In the genomic region with DNA sequence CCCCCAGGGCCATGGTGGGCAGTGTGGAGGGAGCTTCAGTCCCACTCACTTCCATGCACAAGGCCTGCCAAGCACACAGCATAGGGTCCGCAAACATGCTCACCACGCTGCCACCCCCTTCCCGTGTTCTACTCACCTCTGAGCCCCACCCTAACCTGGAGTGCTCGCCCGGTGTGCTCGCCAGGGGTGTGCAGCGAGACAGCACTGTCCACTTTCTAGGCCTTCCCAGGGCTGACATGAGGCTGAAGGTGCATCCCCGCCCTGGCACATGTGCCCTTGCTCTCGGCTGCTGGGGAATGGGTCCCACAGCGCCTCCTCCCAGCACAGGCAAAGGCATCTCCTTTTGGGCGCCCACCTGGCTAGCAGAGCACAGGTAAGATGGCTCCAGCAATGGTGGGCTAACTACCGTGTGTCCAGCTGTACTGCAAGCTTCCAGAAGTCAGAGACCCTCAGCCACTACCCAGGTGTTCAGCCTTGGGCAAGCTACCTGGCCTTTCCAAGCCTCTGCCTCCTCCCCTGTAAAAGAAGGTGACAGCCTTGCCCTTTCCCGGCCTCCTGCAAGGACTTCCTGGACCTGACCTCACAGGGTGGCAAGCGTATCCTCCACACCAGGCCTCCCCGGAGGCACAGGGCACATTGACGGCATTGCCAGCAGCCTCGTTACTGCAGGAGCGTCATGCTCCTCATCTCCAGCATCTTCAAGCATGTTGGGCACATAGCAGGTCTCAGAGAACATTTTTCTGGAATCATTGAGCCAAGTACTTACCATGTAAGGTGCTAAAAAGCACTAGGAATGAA, we compare ENCODE assay signal across 21 cellular contexts.
"Had no signal": no experiment of that assay in that cellular context is flagged by ENCODE, and none has a peak within 500 bp of the region (broad histone marks: within the 10 kb centered on the region; RNA-seq: fewer than 3 reads in every experiment).

No MANE protein-coding gene starts in this region.

- H3K27ac ChIP-seq: colonic mucosa, esophagus squamous epithelium, heart right ventricle, neural progenitor cell, prostate gland, stomach had no signal

- H3K36me3 ChIP-seq: colonic mucosa, esophagus squamous epithelium, heart right ventricle, neural progenitor cell, prostate gland, stomach, tibial artery had no signal

- H3K27me3 ChIP-seq: colonic mucosa, heart right ventricle, neural progenitor cell, tibial artery had no signal

- DNase-seq: colonic mucosa; dermis blood vessel endothelial cell; effector memory CD4-positive, alpha-beta T cell; esophagus squamous epithelium; foreskin melanocyte; glutamatergic neuron; heart right ventricle; mesenchymal stem cell; mucosa of descending colon; naive B cell; nucleus accumbens; stimulated activated CD4-positive, alpha-beta T cell treated with anti-CD3 and anti-CD28 coated beads, Interleukin-2, amount 100 ng/mL, for 24 hours; stimulated activated CD4-positive, alpha-beta T cell treated with anti-CD3 and anti-CD28 coated beads, Interleukin-4, amount 100 ng/mL, for 24 hours; stimulated activated naive CD4-positive, alpha-beta T cell treated with Interleukin-2 at 50 U/mL for 16 hours; stomach; tibial artery had no signal

- H3K4me1 ChIP-seq: neural progenitor cell, prostate gland had no signal

- ATAC-seq: heart right ventricle; mucosa of descending colon; natural killer cell treated with Interleukin-12 subunit alpha and Interleukin-12 subunit beta and Interleukin-15 and Interleukin-18, amount 100 ng/mL, for 72 hours; sciatic nerve; stimulated activated effector memory CD8-positive, alpha-beta T cell treated with anti-CD3 and anti-CD28 coated beads, Interleukin-12 subunit alpha, Interleukin-12 subunit beta, amount 100 ng/mL, for 72 hours had no signal

- H3K9me3 ChIP-seq: colonic mucosa, esophagus squamous epithelium, heart right ventricle, mucosa of descending colon, prostate gland, stomach, tibial artery had no signal

- H3K4me3 ChIP-seq: colonic mucosa, esophagus squamous epithelium, heart right ventricle, mucosa of descending colon, neural progenitor cell, prostate gland, stomach, tibial artery had no signal
